27 cellular contexts compared by ENCODE assay signal in genomic region chr7:24356758-24357386, GRCh38.
A peak's percentile ranks its signal among the peaks of the same experiment; 100 is the strongest.
DNase-seq lines count a peak whose midpoint lies in the region; ATAC-seq, FAIRE-seq and TF ChIP-seq lines count a peak whose summit lies in the region.
"Had no signal": no experiment of that assay in that cellular context is flagged by ENCODE, and none has a peak within 500 bp of the region (broad histone marks: within the 10 kb centered on the region; RNA-seq: fewer than 3 reads in every experiment).

No MANE protein-coding gene starts in this region.

- H3K9me2 ChIP-seq in OCI-LY7 (ENCODE audit: insufficient read depth, low read length) = no peaks in the 10 kb centered on the region

- POLR2A ChIA-PET in OCI-LY7 (lab: Charles Lee) = interaction anchor here (0.5 to 1.7 kb wide), 6 partner anchors 8 to 406 kb away, joined by 3 to 5 read pairs (median 4); no protein-coding TSS in a partner anchor

- H3K27ac ChIP-seq in OCI-LY7 (ENCODE audit: low read depth, low read length, poor library complexity, severe bottlenecking) (no peak overlapping the region), testis (no peak overlapping the region)
- H3K27ac ChIP-seq: C4-2B, GM23248, KMS-11, Peyer's patch, SJSA1 had no signal

- H3K27me3 Mint-ChIP-seq in activated T-cell treated with anti-CD3 and anti-CD28 coated beads, Interleukin-2, amount 50 U/mL, for 4 hours (ENCODE audit: low read depth) = peaks cover 4% of the 10 kb centered on the region

- no peaks in the 10 kb centered on the region for H3K4me1 ChIP-seq in OCI-LY7 (ENCODE audit: insufficient read depth, low read length, poor library complexity, severe bottlenecking)
- H3K4me1 ChIP-seq in testis = no peaks in the 10 kb centered on the region
- H3K4me1 ChIP-seq: Peyer's patch, SJSA1 had no signal

- no peaks in the 10 kb centered on the region for H4K20me1 ChIP-seq in OCI-LY7 (ENCODE audit: insufficient read depth, low read length)

- FAIRE-seq in GM19239 (lab: Jason Lieb, UNC) = peak; percentile 23

- no peaks in the 10 kb centered on the region for H3K79me2 ChIP-seq in OCI-LY7 (ENCODE audit: insufficient read depth, low read depth, low read length)

- TF ChIP-seq CTCF in OCI-LY7 (conservative IDR thresholded peaks at IDR 0.05; ENCODE audit: low read length) = no peak
- TF ChIP-seq CTCF in testis (IDR thresholded peaks at IDR 0.05) = no peak

- H3K36me3 Mint-ChIP-seq in activated T-cell treated with anti-CD3 and anti-CD28 coated beads, Interleukin-2, amount 50 U/mL, for 4 hours (ENCODE audit: insufficient read depth) = no peaks in the 10 kb centered on the region
- H3K36me3 Mint-ChIP-seq: CD8-positive, alpha-beta memory T cell had no signal

- no peak for TF ChIP-seq POLR2A in testis (IDR thresholded peaks at IDR 0.05)

- H3K27me3 ChIP-seq in testis = no peaks in the 10 kb centered on the region
- H3K27me3 ChIP-seq: Peyer's patch, SJSA1 had no signal

- no peaks in the 10 kb centered on the region for H3K9me3 Mint-ChIP-seq in activated T-cell treated with anti-CD3 and anti-CD28 coated beads, Interleukin-2, amount 50 U/mL, for 4 hours
- H3K9me3 Mint-ChIP-seq: HFFc6 had no signal

- BruUV-seq in OCI-LY7 (replicated peaks; lab: Mats Ljungman, UMichigan) = no TSS peak

- no peak overlapping the region for H3K4me2 ChIP-seq in OCI-LY7 (ENCODE audit: low read length)
- H3K4me2 ChIP-seq: KMS-11 had no signal

- H3K36me3 ChIP-seq in OCI-LY7 (ENCODE audit: insufficient read depth, low read length) = no peaks in the 10 kb centered on the region
- no peaks in the 10 kb centered on the region for H3K36me3 ChIP-seq in testis (ENCODE audit: low read depth, missing control alignments)
- H3K36me3 ChIP-seq: Peyer's patch, SJSA1 had no signal

- no peak overlapping the region for H3K4me3 Mint-ChIP-seq in activated T-cell treated with anti-CD3 and anti-CD28 coated beads, Interleukin-2, amount 50 U/mL, for 4 hours
- H3K4me3 Mint-ChIP-seq: CD8-positive, alpha-beta memory T cell; H9; HFFc6 had no signal

- H3K4me3 ChIP-seq in OCI-LY7 (ENCODE audit: low read depth, low read length, poor library complexity, severe bottlenecking) (no peak overlapping the region), testis (no peak overlapping the region)
- H3K4me3 ChIP-seq: GM23248, Peyer's patch, SJSA1 had no signal

- peak overlapping the region; percentile 60 for H2AFZ ChIP-seq in OCI-LY7 (ENCODE audit: low read length)
- H2AFZ ChIP-seq: GM23248 had no signal

- no peak for DNase-seq in activated T-cell treated with anti-CD3 and anti-CD28 coated beads, Interleukin-2, amount 50 U/mL, for 4 hours
- DNase-seq in activated T-cell treated with anti-CD3 and anti-CD28 coated beads, Interleukin-2, amount 50 U/mL, for 1 hour = no peak
- DNase-seq in GM19239 (ENCODE audit: insufficient read length, low spot score) (no peak), OCI-LY7 (ENCODE audit: low spot score) (no peak), testis (no peak)
- DNase-seq: AML-193; Calu3; CD8-positive, alpha-beta memory T cell; DMS153; GM23248; H9; HFFc6; IMR-90; MV-4-11; NCI-H1105 treated with DMSO at 0.1 percent for 48 hours; NCI-H2081; NCI-H2171; NCI-H345; NCI-H524; NCI-H774; NK-92 treated with Interleukin-12 subunit alpha and Interleukin-12 subunit beta, amount 100 ng/mL, for 24 hours; Peyer's patch had no signal

- H3K9me3 ChIP-seq in OCI-LY7 (ENCODE audit: low read length) (peaks cover under 1% of the 10 kb centered on the region; the same call in 1 of the 2 replicates), testis (no peaks in the 10 kb centered on the region)
- H3K9me3 ChIP-seq: Peyer's patch, SJSA1 had no signal

- H3K4me1 Mint-ChIP-seq in activated T-cell treated with anti-CD3 and anti-CD28 coated beads, Interleukin-2, amount 50 U/mL, for 4 hours (ENCODE audit: low read depth) = no peaks in the 10 kb centered on the region
- H3K4me1 Mint-ChIP-seq: H9 had no signal

- peak; percentile 32 to 46 for ATAC-seq in activated T-cell treated with anti-CD3 and anti-CD28 coated beads, Interleukin-2, amount 50 U/mL, for 4 hours
- ATAC-seq in GM21737 (IDR thresholded peaks at IDR 0.05; ENCODE audit: unreplicated experiment) (no peak), HG03457 (IDR thresholded peaks at IDR 0.05; ENCODE audit: unreplicated experiment) (no peak)

- intact Hi-C loops in OCI-LY7 (cut with micrococcal nuclease; ENCODE audit: unreplicated experiment) (no loop called here), testis (cut with DNase I; ENCODE audit: low total_unique reads) (no loop called here)

- 61 to 81% methylated on average over 6 of the region's 6 CpGs for WGBS in testis, 2 donors

- CTCF ChIA-PET in OCI-LY7 (lab: Charles Lee; ENCODE audit: unreplicated experiment) = no interaction called here

Comparison
In these comparisons a context has a peak if more than half of its experiments do, and no peak if none do; other contexts are left out.
1. ATAC-seq: peak in activated T-cell treated with anti-CD3 and anti-CD28 coated beads, Interleukin-2, amount 50 U/mL, for 4 hours (2 of 2); none in GM21737 (single experiment) and HG03457 (single experiment).